ENCODE assay signal across 8 cellular contexts in the genomic region with DNA sequence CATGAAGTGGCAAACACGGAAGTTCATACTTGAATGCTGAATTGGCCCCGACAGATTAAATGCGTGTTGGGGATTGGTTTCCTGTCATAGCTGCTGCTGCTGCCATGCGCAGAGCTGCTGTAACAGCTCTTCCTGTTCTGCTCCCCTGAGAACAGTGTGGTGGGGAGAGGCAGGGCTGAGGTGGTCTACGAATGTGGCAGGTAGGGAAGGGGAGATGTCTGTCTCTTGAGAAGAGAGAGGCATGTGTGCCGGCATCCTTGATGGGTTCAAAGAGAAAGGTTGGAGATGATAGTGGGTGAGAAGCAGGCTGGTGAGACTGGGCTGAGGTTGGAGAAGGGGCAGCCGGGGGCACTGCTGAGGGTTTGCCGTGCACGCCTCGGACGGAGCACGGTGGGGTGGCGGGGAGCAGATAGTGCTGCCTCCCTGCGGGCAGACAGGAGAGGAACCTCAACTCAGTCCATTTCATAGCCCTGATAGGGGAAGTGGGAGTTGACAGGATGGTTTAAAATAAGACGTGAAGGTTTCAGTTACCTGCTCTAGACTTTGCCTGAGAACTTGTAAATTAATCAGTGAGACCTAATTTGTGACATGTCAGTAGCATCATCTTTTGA. TPM values are rescaled to one million over a fixed set of nuclear protein-coding genes. Genes with fewer than 3 reads are reported as not detected.
A peak's percentile ranks its signal among the peaks of the same experiment; 100 is the strongest.
DNase-seq lines count a peak whose midpoint lies in the region; ATAC-seq, FAIRE-seq and TF ChIP-seq lines count a peak whose summit lies in the region.

No MANE protein-coding gene starts in this region.

- H3K4me3 ChIP-seq in GM12875 (ENCODE audit: low read depth, low read length) (peak overlapping the region; percentile 44), OCI-LY7 (ENCODE audit: low read depth, low read length, poor library complexity, severe bottlenecking) (peak overlapping the region; percentile 69)

- FAIRE-seq in frontal cortex (lab: Jason Lieb, UNC): no peak

- intact Hi-C loops in OCI-LY7 (cut with micrococcal nuclease; ENCODE audit: unreplicated experiment) (loop anchor here (1.0 to 5.0 kb wide), 7 partner anchors 46 to 810 kb away; a partner anchor contains a TSS), left colon (cut with DNase I, micrococcal nuclease) (loop anchor here in 1 of 2 donors (10.0 kb wide), 1 partner anchor 472 kb away; no protein-coding TSS in a partner anchor)

- peak; percentile 95 for DNase-seq in OCI-LY7 (ENCODE audit: low spot score)
- DNase-seq in activated T-helper 9 cell treated with anti-CD3 and anti-CD28 coated beads, Interleukin-2, amount 50 U/mL, for 16 hours (ENCODE audit: low read depth): peak; percentile 68
- DNase-seq in left colon: peak; percentile 37 to 66
- peak; percentile 51 to 54 for DNase-seq in stimulated activated CD8-positive, alpha-beta memory T cell treated with anti-CD3 and anti-CD28 coated beads, Interleukin-7, amount 100 ng/mL, for 1 hour (ENCODE audit: low read depth in 2 of 2)
- no peak for DNase-seq in frontal cortex (ENCODE audit: low spot score in 2 of 2)
- DNase-seq in cortex of kidney (lab: John Stamatoyannopoulos, UW): no peak

- ATAC-seq in HG02610 (IDR thresholded peaks at IDR 0.05; ENCODE audit: unreplicated experiment) (peak; percentile 95), left colon (peak; percentile 59)

- peaks cover 67% of the 10 kb centered on the region for H3K4me1 ChIP-seq in OCI-LY7 (ENCODE audit: insufficient read depth, low read length, poor library complexity, severe bottlenecking)

- H3K27ac ChIP-seq in OCI-LY7 (ENCODE audit: low read depth, low read length, poor library complexity, severe bottlenecking): peak overlapping the region; percentile 89

- no TSS peak for BruUV-seq in OCI-LY7 (replicated peaks; lab: Mats Ljungman, UMichigan)

- POLR2A ChIA-PET in OCI-LY7 (lab: Charles Lee): interaction anchor here (0.6 to 3.4 kb wide), 24 partner anchors 8 to 779 kb away, joined by 3 to 23 read pairs (median 6); a partner anchor contains a TSS

- CTCF ChIA-PET in OCI-LY7 (lab: Charles Lee; ENCODE audit: unreplicated experiment): interaction anchor here (0.6 to 3.6 kb wide), 10 partner anchors 7 to 513 kb away, joined by 3 to 22 read pairs (median 3); a partner anchor contains a TSS

- no peaks in the 10 kb centered on the region for H4K20me1 ChIP-seq in OCI-LY7 (ENCODE audit: insufficient read depth, low read length)

- no peaks in the 10 kb centered on the region for H3K9me3 ChIP-seq in OCI-LY7 (ENCODE audit: low read length)

- peaks cover 12% of the 10 kb centered on the region; the same call in 1 of the 2 replicates for H3K79me2 ChIP-seq in OCI-LY7 (ENCODE audit: insufficient read depth, low read depth, low read length)

- no peaks in the 10 kb centered on the region for H3K9me2 ChIP-seq in OCI-LY7 (ENCODE audit: insufficient read depth, low read length)

- peak; percentile 77; the same call in 1 of the 2 replicates for TF ChIP-seq CTCF in GM12875 (IDR thresholded peaks at IDR 0.05; ENCODE audit: borderline replicate concordance, insufficient read depth, low read depth, low read length)
- TF ChIP-seq CTCF in OCI-LY7 (conservative IDR thresholded peaks at IDR 0.05; ENCODE audit: low read length): peak; percentile 89

- H2AFZ ChIP-seq in OCI-LY7 (ENCODE audit: low read length): peak overlapping the region; percentile 85; the same call in 1 of the 2 replicates

- peak overlapping the region; percentile 99 for H3K4me2 ChIP-seq in OCI-LY7 (ENCODE audit: low read length)

- H3K36me3 ChIP-seq in OCI-LY7 (ENCODE audit: insufficient read depth, low read length): no peaks in the 10 kb centered on the region

RNA-seq across cellular contexts. Expression of a gene that starts 46.1 kb away (rescaled TPM):
- 28.7 and 30.2 TPM in 2 replicates for total RNA-seq in OCI-LY7 (2014; rRNA removed; shearing (Covaris generic))
- total RNA-seq in OCI-LY7 (2022) (21.4 and 24.4 TPM in 2 replicates), left colon (10 to 100 TPM; 12.1 to 12.5 TPM), frontal cortex (15.1 TPM)

Comparison
In these comparisons a context has a peak if more than half of its experiments do, and no peak if none do; other contexts are left out.
1. DNase-seq: peak in OCI-LY7 (single experiment), activated T-helper 9 cell treated with anti-CD3 and anti-CD28 coated beads, Interleukin-2, amount 50 U/mL, for 16 hours (single experiment), left colon (2 of 2) and stimulated activated CD8-positive, alpha-beta memory T cell treated with anti-CD3 and anti-CD28 coated beads, Interleukin-7, amount 100 ng/mL, for 1 hour (2 of 2); none in frontal cortex (0 of 2) and cortex of kidney (single experiment).